ENCODE assay signal across 8 cellular contexts in genomic region chrX:85111347-85111746, GRCh38.
A peak's percentile ranks its signal among the peaks of the same experiment; 100 is the strongest.
DNase-seq lines count a peak whose midpoint lies in the region; ATAC-seq and TF ChIP-seq lines count a peak whose summit lies in the region.

No MANE protein-coding gene starts in this region.

- H3K9me3 ChIP-seq in left ventricle myocardium inferior (replicated peaks) (no peaks in the 10 kb centered on the region), Peyer's patch (no peaks in the 10 kb centered on the region), uterus (no peaks in the 10 kb centered on the region), vagina (no peaks in the 10 kb centered on the region)

- H3K36me3 ChIP-seq in left ventricle myocardium inferior (no peaks in the 10 kb centered on the region), Peyer's patch (no peaks in the 10 kb centered on the region), uterus (no peaks in the 10 kb centered on the region), vagina (no peaks in the 10 kb centered on the region)

- TF ChIP-seq POLR2A in Peyer's patch (IDR thresholded peaks at IDR 0.05) (no peak), uterus (IDR thresholded peaks at IDR 0.05) (no peak), vagina (IDR thresholded peaks at IDR 0.05) (no peak)

- H3K27ac ChIP-seq in left ventricle myocardium inferior (replicated peaks) (no peak overlapping the region), Peyer's patch (no peak overlapping the region), uterus (no peak overlapping the region), vagina (no peak overlapping the region)

- TF ChIP-seq CTCF in left ventricle myocardium inferior (IDR thresholded peaks at IDR 0.05; ENCODE audit: borderline replicate concordance) (peak; percentile 63), Peyer's patch (IDR thresholded peaks at IDR 0.05) (peak in 5 of 6 experiments; percentile 28 to 75 (median 54)), foreskin fibroblast (IDR thresholded peaks at IDR 0.05; ENCODE audit: low read depth, low read length) (peak; percentile 54), uterus (IDR thresholded peaks at IDR 0.05) (peak; percentile 18 to 50 (median 42)), vagina (IDR thresholded peaks at IDR 0.05) (peak in 1 of 3 experiments; percentile 28)

- H3K4me1 ChIP-seq in left ventricle myocardium inferior (no peaks in the 10 kb centered on the region), Peyer's patch (no peaks in the 10 kb centered on the region), uterus (no peaks in the 10 kb centered on the region), vagina (no peaks in the 10 kb centered on the region)

- no peaks in the 10 kb centered on the region for H3K27me3 ChIP-seq in left ventricle myocardium inferior (ENCODE audit: low read depth)
- no peaks in the 10 kb centered on the region for H3K27me3 ChIP-seq in Peyer's patch
- no peaks in the 10 kb centered on the region for H3K27me3 ChIP-seq in uterus
- H3K27me3 ChIP-seq in vagina, result no peaks in the 10 kb centered on the region

- H3K4me3 ChIP-seq in left ventricle myocardium inferior, result no peak overlapping the region
- H3K4me3 ChIP-seq in Peyer's patch, result no peak overlapping the region
- H3K4me3 ChIP-seq in foreskin fibroblast (ENCODE audit: low read depth in 1 of 2, low read length in 2 of 2), result no peak overlapping the region
- H3K4me3 ChIP-seq in uterus, result no peak overlapping the region
- no peak overlapping the region for H3K4me3 ChIP-seq in vagina

- no peak for ATAC-seq in left cardiac atrium
- ATAC-seq in GM21515 (IDR thresholded peaks at IDR 0.05; ENCODE audit: unreplicated experiment), result no peak

- DNase-seq in left ventricle myocardium inferior (no peak), left cardiac atrium (no peak), Peyer's patch (peak in 1 of 3 donors; percentile 50), foreskin fibroblast (peak in 1 of 2 donors; percentile 6), uterus (no peak), vagina (ENCODE audit: extremely low spot score in 2 of 2) (no peak)
- no peak for DNase-seq in activated CD4-positive, alpha-beta T cell treated with anti-CD3 and anti-CD28 coated beads for 4 hours

- intact Hi-C loops in left ventricle myocardium inferior (cut with micrococcal nuclease) (loop anchor here (10.0 kb wide), 1 partner anchor 433 kb away; no protein-coding TSS in a partner anchor), left cardiac atrium (cut with DNase I) (loop anchor here in 1 of 2 donors (2.0 kb wide), 1 partner anchor 433 kb away; no protein-coding TSS in a partner anchor), uterus (cut with DNase I; ENCODE audit: low total_unique reads) (no loop called here), vagina (cut with DNase I) (no loop called here)
